ENCODE assay signal across 13 cellular contexts in genomic region chr1:21702780-21703179, GRCh38.
"Had no signal": no experiment of that assay in that cellular context is flagged by ENCODE, and none has a peak within 500 bp of the region (broad histone marks: within the 10 kb centered on the region; RNA-seq: fewer than 3 reads in every experiment).

No MANE protein-coding gene starts in this region.

- H3K4me3 Mint-ChIP-seq: activated B cell treated with CpG ODN at 0.5 μM for 24 hours; activated CD4-positive, alpha-beta T cell treated with anti-CD3 and anti-CD28 coated beads, Interleukin-2, amount 10 ng/mL, durations not matched to agents 24 days and 14 days; activated naive CD4-positive, alpha-beta T cell treated with anti-CD3 and anti-CD28 coated beads, Interleukin-2, amount 50 U/mL, for 24 hours had no signal

- H3K4me2 ChIP-seq: hepatocyte had no signal

- H3K9me3 ChIP-seq: breast epithelium, pancreas, tibial artery, uterus had no signal

- H3K27ac Mint-ChIP-seq: activated B cell treated with CpG ODN at 0.5 μM for 24 hours; activated naive CD4-positive, alpha-beta T cell treated with anti-CD3 and anti-CD28 coated beads, Interleukin-2, amount 50 U/mL, for 24 hours had no signal

- H3K4me3 ChIP-seq: breast epithelium, hepatocyte, pancreas, tibial artery, uterus had no signal

- H3K27me3 ChIP-seq: breast epithelium, hepatocyte, pancreas, tibial artery, uterus had no signal

- H3K27me3 Mint-ChIP-seq: activated B cell treated with CpG ODN at 0.5 μM for 24 hours; activated CD4-positive, alpha-beta T cell treated with anti-CD3 and anti-CD28 coated beads, Interleukin-2, amount 10 ng/mL, durations not matched to agents 24 days and 14 days; activated naive CD4-positive, alpha-beta T cell treated with anti-CD3 and anti-CD28 coated beads, Interleukin-2, amount 50 U/mL, for 24 hours had no signal

- H3K9me3 Mint-ChIP-seq: activated B cell treated with CpG ODN at 0.5 μM for 24 hours; activated CD4-positive, alpha-beta T cell treated with anti-CD3 and anti-CD28 coated beads, Interleukin-2, amount 10 ng/mL, durations not matched to agents 24 days and 14 days; activated naive CD4-positive, alpha-beta T cell treated with anti-CD3 and anti-CD28 coated beads, Interleukin-2, amount 50 U/mL, for 24 hours had no signal

- H2AFZ ChIP-seq: hepatocyte had no signal

- H3K27ac ChIP-seq: breast epithelium, hepatocyte, pancreas, tibial artery, uterus had no signal

- DNase-seq: activated B cell treated with CpG ODN at 0.5 μM for 24 hours; activated CD8-positive, alpha-beta memory T cell treated with anti-CD3 and anti-CD28 coated beads for 24 hours; activated effector memory CD4-positive, alpha-beta T cell treated with Interleukin-2 at 50 U/mL for 16 hours; activated T-cell treated with anti-CD3 and anti-CD28 coated beads for 4 hours; amygdala; pancreas; tibial artery; uterus had no signal

- H3K36me3 ChIP-seq: uterus had no signal

- H3K4me1 ChIP-seq: breast epithelium, pancreas, tibial artery, uterus had no signal

- H3K79me2 ChIP-seq: hepatocyte had no signal

- FAIRE-seq: colon, pancreas had no signal
